21 cellular contexts compared by ENCODE assay signal in the genomic region with DNA sequence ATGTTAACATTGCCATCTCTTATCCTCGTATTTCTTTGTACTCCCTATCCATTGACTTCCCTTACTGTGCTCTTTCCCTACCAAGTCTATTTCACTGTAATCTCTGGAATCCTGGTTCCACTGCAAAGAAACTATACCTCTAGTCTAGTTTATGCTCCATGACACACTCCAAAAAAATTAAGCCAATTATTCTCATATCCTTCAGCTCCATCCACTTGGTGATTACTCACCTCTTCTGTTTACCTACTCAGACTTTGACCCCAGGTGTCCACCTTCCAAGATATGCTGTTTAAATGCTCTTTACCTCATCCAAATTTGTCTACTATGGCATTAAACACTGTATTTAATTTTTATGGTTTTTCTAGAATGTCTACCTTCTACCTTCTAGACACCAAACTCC.
DNase-seq lines count a peak whose midpoint lies in the region; ATAC-seq, FAIRE-seq and TF ChIP-seq lines count a peak whose summit lies in the region.
"Had no signal": no experiment of that assay in that cellular context is flagged by ENCODE, and none has a peak within 500 bp of the region (broad histone marks: within the 10 kb centered on the region; RNA-seq: fewer than 3 reads in every experiment).

No MANE protein-coding gene starts in this region.

- intact Hi-C loops in Calu3 (cut with micrococcal nuclease; ENCODE audit: unreplicated experiment): no loop called here
- intact Hi-C loops in pancreas (cut with DNase I): no loop called here

- H3K4me3 ChIP-seq in epithelial cell of esophagus (ENCODE audit: low read length): no peak overlapping the region
- no peak overlapping the region for H3K4me3 ChIP-seq in pancreas
- H3K4me3 ChIP-seq: neural progenitor cell, prostate gland, vagina had no signal

- ATAC-seq in pancreas (peak; percentile 38 to 79 (median 64)), GM21529 (IDR thresholded peaks at IDR 0.05; ENCODE audit: unreplicated experiment) (no peak)
- ATAC-seq: activated CD4-positive, CD25-positive, alpha-beta regulatory T cell treated with anti-CD3 and anti-CD28 coated beads, Interleukin-2, amount 50 U/mL, for 24 hours; stimulated activated memory B cell treated with anti-CD40 and anti-IgM and Interleukin-4, amounts not matched to agents 10 μg/mL and 1 μg/mL and 100 μg/mL, for 72 hours had no signal

- no peaks in the 10 kb centered on the region for H3K9me3 ChIP-seq in pancreas
- H3K9me3 ChIP-seq: prostate gland, vagina had no signal

- no peak for FAIRE-seq in pancreas (lab: Jason Lieb, UNC)

- H3K4me1 Mint-ChIP-seq in Calu3 (ENCODE audit: low read depth, unreplicated experiment): peaks cover 28% of the 10 kb centered on the region
- H3K4me1 Mint-ChIP-seq in T-helper 2 cell treated with Interferon-gamma antibody and Interleukin-4, amounts not matched to agents 5 μg/mL and 100 μg/mL, for 36 hours (ENCODE audit: low read depth): peaks cover 22% of the 10 kb centered on the region
- H3K4me1 Mint-ChIP-seq: mesothelial cell of epicardium, neural progenitor cell had no signal

- H3K36me3 ChIP-seq in pancreas: no peaks in the 10 kb centered on the region
- H3K36me3 ChIP-seq: prostate gland had no signal

- H3K9me3 Mint-ChIP-seq in Calu3 (ENCODE audit: low read depth, unreplicated experiment): no peaks in the 10 kb centered on the region
- no peaks in the 10 kb centered on the region for H3K9me3 Mint-ChIP-seq in T-helper 2 cell treated with Interferon-gamma antibody and Interleukin-4, amounts not matched to agents 5 μg/mL and 100 μg/mL, for 36 hours
- H3K9me3 Mint-ChIP-seq: activated CD8-positive, alpha-beta T cell treated with anti-CD3 and anti-CD28 coated beads for 36 hours; mesothelial cell of epicardium; neural progenitor cell; stimulated activated memory B cell treated with anti-CD40 and anti-IgM and Interleukin-4, amounts not matched to agents 10 μg/mL and 1 μg/mL and 100 μg/mL, for 72 hours had no signal

- no peak overlapping the region for H3K4me3 Mint-ChIP-seq in Calu3 (ENCODE audit: low read depth, unreplicated experiment)
- no peak overlapping the region for H3K4me3 Mint-ChIP-seq in T-helper 2 cell treated with Interferon-gamma antibody and Interleukin-4, amounts not matched to agents 5 μg/mL and 100 μg/mL, for 36 hours
- H3K4me3 Mint-ChIP-seq: activated CD8-positive, alpha-beta T cell treated with anti-CD3 and anti-CD28 coated beads for 36 hours; mesothelial cell of epicardium; neural progenitor cell; stimulated activated memory B cell treated with anti-CD40 and anti-IgM and Interleukin-4, amounts not matched to agents 10 μg/mL and 1 μg/mL and 100 μg/mL, for 72 hours had no signal

- no peaks in the 10 kb centered on the region for H3K27me3 Mint-ChIP-seq in Calu3 (ENCODE audit: unreplicated experiment)
- H3K27me3 Mint-ChIP-seq in T-helper 2 cell treated with Interferon-gamma antibody and Interleukin-4, amounts not matched to agents 5 μg/mL and 100 μg/mL, for 36 hours (ENCODE audit: low read depth): no peaks in the 10 kb centered on the region
- H3K27me3 Mint-ChIP-seq: activated CD8-positive, alpha-beta T cell treated with anti-CD3 and anti-CD28 coated beads for 36 hours; stimulated activated memory B cell treated with anti-CD40 and anti-IgM and Interleukin-4, amounts not matched to agents 10 μg/mL and 1 μg/mL and 100 μg/mL, for 72 hours had no signal

- peaks cover 0 to 5% (median 0%) of the 10 kb centered on the region in 3 donors for H3K4me1 ChIP-seq in pancreas
- H3K4me1 ChIP-seq: neural progenitor cell, prostate gland, vagina had no signal

- no peaks in the 10 kb centered on the region for H3K27me3 ChIP-seq in pancreas
- H3K27me3 ChIP-seq: neural progenitor cell, vagina had no signal

- CTCF ChIA-PET in Calu3 (lab: Charles Lee): no interaction called here

- TF ChIP-seq CTCF in Calu3 (IDR thresholded peaks at IDR 0.05; ENCODE audit: unreplicated experiment): no peak
- TF ChIP-seq CTCF in epithelial cell of esophagus (IDR thresholded peaks at IDR 0.05; ENCODE audit: insufficient read depth, low read depth, low read length, missing control alignments): no peak
- no peak for TF ChIP-seq CTCF in pancreas (IDR thresholded peaks at IDR 0.05)

- no TSS peak for BruUV-seq in Calu3 (replicated peaks; lab: Mats Ljungman, UMichigan)

- H3K27ac ChIP-seq in pancreas: no peak overlapping the region
- no peak overlapping the region for H3K27ac ChIP-seq in substantia nigra (ENCODE audit: low read depth, low read length, poor library complexity, severe bottlenecking)
- H3K27ac ChIP-seq: neural progenitor cell, prostate gland, vagina had no signal

- H3K27ac Mint-ChIP-seq in Calu3 (ENCODE audit: unreplicated experiment): peak overlapping the region; percentile 21
- H3K27ac Mint-ChIP-seq in T-helper 2 cell treated with Interferon-gamma antibody and Interleukin-4, amounts not matched to agents 5 μg/mL and 100 μg/mL, for 36 hours: no peak overlapping the region
- H3K27ac Mint-ChIP-seq: mesothelial cell of epicardium; neural progenitor cell; stimulated activated memory B cell treated with anti-CD40 and anti-IgM and Interleukin-4, amounts not matched to agents 10 μg/mL and 1 μg/mL and 100 μg/mL, for 72 hours had no signal

- H3K36me3 Mint-ChIP-seq in Calu3 (ENCODE audit: insufficient read depth, unreplicated experiment): peaks cover 14% of the 10 kb centered on the region
- peaks cover 24% of the 10 kb centered on the region for H3K36me3 Mint-ChIP-seq in T-helper 2 cell treated with Interferon-gamma antibody and Interleukin-4, amounts not matched to agents 5 μg/mL and 100 μg/mL, for 36 hours (ENCODE audit: low read depth)

- DNase-seq in Calu3: no peak
- DNase-seq in LoVo (ENCODE audit: low spot score): peak; percentile 73
- peak; percentile 72 for DNase-seq in epithelial cell of esophagus (ENCODE audit: low read depth)
- no peak for DNase-seq in pancreas
- no peak for DNase-seq in substantia nigra (lab: John Stamatoyannopoulos, UW)
- no peak for DNase-seq in T-helper 2 cell treated with Interferon-gamma antibody and Interleukin-4, amounts not matched to agents 5 μg/mL and 100 μg/mL, for 36 hours (ENCODE audit: low spot score)
- DNase-seq: activated CD8-positive, alpha-beta T cell treated with anti-CD3 and anti-CD28 coated beads for 36 hours; activated T-cell treated with anti-CD3 and anti-CD28 coated beads for 4 hours; COR-L47; cortex of kidney; KG1; NCI-H774; SHP77; stimulated activated CD4-positive, alpha-beta T cell treated with anti-CD3 and anti-CD28 coated beads, Interleukin-1b, Interleukin-23, amount 100 ng/mL, for 48 hours had no signal

- 87 to 96% methylated on average over 1 of the region's 1 CpG for WGBS in pancreas, 2 donors

Comparison
In these comparisons a context has a peak if more than half of its experiments do, and no peak if none do; other contexts are left out.
1. DNase-seq: peak in LoVo (single experiment) and epithelial cell of esophagus (single experiment); none in Calu3 (single experiment), pancreas (0 of 6), substantia nigra (0 of 49) and T-helper 2 cell treated with Interferon-gamma antibody and Interleukin-4, amounts not matched to agents 5 μg/mL and 100 μg/mL, for 36 hours (single experiment).